Comparison of ENCODE assay signal across 8 cellular contexts in genomic region chr19:7294571-7295212, GRCh38. TPM values are rescaled to one million over a fixed set of nuclear protein-coding genes. Genes with fewer than 3 reads are reported as not detected.
DNase-seq lines count a peak whose midpoint lies in the region; ATAC-seq, FAIRE-seq and TF ChIP-seq lines count a peak whose summit lies in the region.

No MANE protein-coding gene starts in this region.

- H3K27me3 ChIP-seq in SJCRH30 = no peaks in the 10 kb centered on the region
- H3K27me3 ChIP-seq in left lung = peaks cover 0 to 36% of the 10 kb centered on the region in 2 donors

- peak; percentile 34 for TF ChIP-seq CTCF in AG10803 (conservative IDR thresholded peaks at IDR 0.05; ENCODE audit: low read length)
- no peak for TF ChIP-seq CTCF in left lung (IDR thresholded peaks at IDR 0.05)

- H3K4me3 ChIP-seq in AG10803 (ENCODE audit: low read length) = peak overlapping the region; percentile 66
- peak overlapping the region; percentile 99 for H3K4me3 ChIP-seq in SJCRH30
- peak overlapping the region; percentile 80 to 83 for H3K4me3 ChIP-seq in left lung

- H3K4me1 ChIP-seq in SJCRH30 = 0 out of 2 replicates have a peak, but pooled peaks cover 3% of the 10 kb centered on the region
- H3K4me1 ChIP-seq in left lung = peaks cover 13 to 27% of the 10 kb centered on the region in 2 donors

- no peaks in the 10 kb centered on the region for H3K9me3 ChIP-seq in SJCRH30 (replicated peaks)
- no peaks in the 10 kb centered on the region for H3K9me3 ChIP-seq in left lung

- peak; percentile 82 for ATAC-seq in left lung

- intact Hi-C loops in left lung (cut with DNase I) = loop anchor here in 1 of 2 donors (10.0 kb wide), 1 partner anchor 90 kb away; no protein-coding TSS in a partner anchor

- DNase-seq in AG10803 (ENCODE audit: low read depth) (peak; percentile 60), GM18507 (ENCODE audit: extremely low spot score, insufficient read length, low read depth) (no peak), LHCN-M2 (ENCODE audit: low read depth) (peak; percentile 69), SJCRH30 (peak; percentile 65), dedifferentiated amniotic fluid mesenchymal stem cell (ENCODE audit: extremely low spot score) (peak; percentile 16), left lung (peak; percentile 78 to 90), NCI-H446 treated with DMSO at 0.1 percent for 48 hours (lab: John Stamatoyannopoulos, UW) (no peak)
- DNase-seq in stimulated activated CD4-positive, alpha-beta T cell treated with anti-CD3 and anti-CD28 coated beads, Interleukin-2, amount 100 ng/mL, for 48 hours = peak; percentile 11 to 16

- peak overlapping the region; percentile 33 for H3K27ac ChIP-seq in SJCRH30
- H3K27ac ChIP-seq in left lung = peak overlapping the region; percentile 26 to 69

- no peaks in the 10 kb centered on the region for H3K36me3 ChIP-seq in SJCRH30
- no peaks in the 10 kb centered on the region for H3K36me3 ChIP-seq in left lung

- peak; percentile 59 for FAIRE-seq in GM18507 (lab: Jason Lieb, UNC)

RNA-seq across cellular contexts. Expression of gene INSR, which starts 0.5 kb away (rescaled TPM):
- total RNA-seq in LHCN-M2 (2014; rRNA removed) (4.9 and 7.4 TPM in 2 replicates), left lung (10 to 100 TPM; 21.2 to 22.8 TPM)
- polyA plus RNA-seq in LHCN-M2 (2012) = 1.6 TPM
- 12.9 and 14.3 TPM in 2 replicates for total RNA-seq in SJCRH30 (2014; rRNA removed; shearing (Covaris generic))

RNA-seq across cellular contexts. Expression of gene ARHGEF18, which starts 54.0 kb away (rescaled TPM):
- 51.4 and 54.0 TPM in 2 replicates for total RNA-seq in LHCN-M2 (2014; rRNA removed)
- 45.4 TPM for polyA plus RNA-seq in LHCN-M2 (2012)
- 18.4 and 19.2 TPM in 2 replicates for total RNA-seq in SJCRH30 (2014; rRNA removed; shearing (Covaris generic))
- total RNA-seq in left lung = 10 to 100 TPM; 42.8 to 61.2 TPM

Comparison
In these comparisons a context has a peak if more than half of its experiments do, and no peak if none do; other contexts are left out.
1. DNase-seq: peak in AG10803 (single experiment), LHCN-M2 (single experiment), SJCRH30 (2 of 2), dedifferentiated amniotic fluid mesenchymal stem cell (single experiment), left lung (2 of 2) and stimulated activated CD4-positive, alpha-beta T cell treated with anti-CD3 and anti-CD28 coated beads, Interleukin-2, amount 100 ng/mL, for 48 hours (2 of 2); none in GM18507 (single experiment) and NCI-H446 treated with DMSO at 0.1 percent for 48 hours (single experiment).
2. Peak in every context shown above with its lines, with median percentiles within 50 percentile points of each other: H3K4me3 ChIP-seq.